Comparison of ENCODE assay signal across 24 cellular contexts in the genomic region with DNA sequence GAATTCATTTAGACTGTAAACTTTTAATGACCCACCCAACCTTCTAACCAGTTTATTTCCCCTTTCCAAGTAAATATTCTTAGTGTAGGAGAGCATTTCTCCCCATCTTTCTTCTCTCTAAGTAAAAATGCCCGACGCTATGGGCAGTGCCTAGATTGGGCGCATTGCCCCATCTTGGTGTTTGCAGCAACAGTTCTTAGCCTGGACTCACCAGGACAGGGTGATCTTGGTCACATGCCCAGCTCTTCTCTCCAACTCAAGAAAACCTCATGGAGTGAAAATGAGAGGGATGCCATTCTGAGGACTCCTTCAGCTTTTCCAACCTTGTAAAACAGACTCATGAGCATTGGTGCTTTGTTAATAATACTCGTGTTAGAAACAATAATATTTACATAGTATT.
DNase-seq lines count a peak whose midpoint lies in the region; ATAC-seq, FAIRE-seq and TF ChIP-seq lines count a peak whose summit lies in the region.
"Had no signal": no experiment of that assay in that cellular context is flagged by ENCODE, and none has a peak within 500 bp of the region (broad histone marks: within the 10 kb centered on the region; RNA-seq: fewer than 3 reads in every experiment).

No MANE protein-coding gene starts in this region.

- no peaks in the 10 kb centered on the region for H3K9me3 ChIP-seq in HepG2 (ENCODE audit: low read length)
- H3K9me3 ChIP-seq in right lobe of liver: no peaks in the 10 kb centered on the region
- H3K9me3 ChIP-seq in psoas muscle: no peaks in the 10 kb centered on the region
- H3K9me3 ChIP-seq: A549, BLaER1 had no signal

- H3K27me3 ChIP-seq in HepG2 (ENCODE audit: control insufficient read depth in 1 of 2, insufficient read depth in 2 of 2, low read length in 2 of 2): no peaks in the 10 kb centered on the region
- no peaks in the 10 kb centered on the region for H3K27me3 ChIP-seq in right lobe of liver
- H3K27me3 ChIP-seq in psoas muscle (ENCODE audit: insufficient read depth in 3 of 3, low read length in 2 of 3): no peaks in the 10 kb centered on the region
- H3K27me3 ChIP-seq: BLaER1 had no signal

- no peak overlapping the region for H3K27ac ChIP-seq in HepG2 (ENCODE audit: extremely low read length, insufficient read depth, low read length)
- no peak overlapping the region for H3K27ac ChIP-seq in right lobe of liver
- H3K27ac ChIP-seq in psoas muscle: no peak overlapping the region
- H3K27ac ChIP-seq: 22Rv1, A549, BLaER1 had no signal

- in situ Hi-C loops in HepG2 (cut with HindIII; ENCODE audit: extremely low pct_ligation_motif_present, low pct_unique_long_range_greater_than_20kb): no loop called here

- no peak for DNase-seq in HepG2 (ENCODE audit: low spot score)
- no peak for DNase-seq in right lobe of liver
- peak in 1 of 2 donors; percentile 58 for DNase-seq in psoas muscle
- DNase-seq: AML-193; C1 segment of cervical spinal cord; CD4-positive, alpha-beta memory T cell; CD4-positive, CD25-positive, alpha-beta regulatory T cell; CD8-positive, alpha-beta memory T cell; COR-L47; DMS 273 treated with DMSO at 0.1 percent for 48 hours; DMS153; DMS53; DMS79; DND-41; EL; GF-D8 had no signal

- TF ChIP-seq POLR2A in HepG2 (IDR thresholded peaks at IDR 0.05; ENCODE audit: insufficient read depth in 1 of 2, low read depth in 2 of 2, low read length in 2 of 2) (no peak), right lobe of liver (IDR thresholded peaks at IDR 0.05) (no peak)

- no peak for ATAC-seq in HepG2
- no peak for ATAC-seq in right lobe of liver
- ATAC-seq in psoas muscle: peak in 3 of 4 donors; percentile 25 to 69 (median 66)
- ATAC-seq in GM19351 (IDR thresholded peaks at IDR 0.05; ENCODE audit: unreplicated experiment): no peak
- no peak for ATAC-seq in HG03439 (IDR thresholded peaks at IDR 0.05; ENCODE audit: unreplicated experiment)
- ATAC-seq: A549 had no signal

- H3K4me2 ChIP-seq in HepG2 (ENCODE audit: low read depth, low read length): no peak overlapping the region
- H3K4me2 ChIP-seq: A549, BLaER1 had no signal

- POLR2A ChIA-PET in HepG2 (lab: Yijun Ruan, JAX): no interaction called here

- H3K9ac ChIP-seq in HepG2 (ENCODE audit: insufficient read depth, low read depth, low read length): no peak overlapping the region
- H3K9ac ChIP-seq: BLaER1 had no signal

- CTCF ChIA-PET in HepG2 (lab: Yijun Ruan, JAX; ENCODE audit: low intra/inter-chr PET ratio, low total read pairs): no interaction called here

- no peak for TF ChIP-seq RAD21 in HepG2 (CRISPR knock-in tag; IDR thresholded peaks at IDR 0.05)

- H3K4me1 ChIP-seq in HepG2 (ENCODE audit: insufficient read depth, low read length) (no peaks in the 10 kb centered on the region), right lobe of liver (peaks cover 0 to 17% (median 3%) of the 10 kb centered on the region in 4 donors), psoas muscle (peaks cover 32% of the 10 kb centered on the region)
- H3K4me1 ChIP-seq: A549, BLaER1 had no signal

- TF ChIP-seq CTCF in HepG2 (CRISPR knock-in tag; IDR thresholded peaks at IDR 0.05) (no peak), right lobe of liver (IDR thresholded peaks at IDR 0.05) (no peak), psoas muscle (IDR thresholded peaks at IDR 0.05) (no peak)

- H3K4me3 ChIP-seq in HepG2 (replicated peaks in 1 of 3; ENCODE audit: insufficient read depth in 1 of 3, low read depth in 2 of 3, low read length in 3 of 3) (no peak overlapping the region), right lobe of liver (no peak overlapping the region), psoas muscle (no peak overlapping the region)
- H3K4me3 ChIP-seq: A549, BLaER1 had no signal

- no TSS peak for BruUV-seq in HepG2 (replicated peaks; lab: Mats Ljungman, UMichigan)

- WGBS in HepG2 (ENCODE audit: low lambda C conversion rate): 97% methylated on average over 4 of the region's 4 CpGs
- 89% methylated on average over 4 of the region's 4 CpGs for WGBS in right lobe of liver (ENCODE audit: insufficient coverage, low coverage, low lambda C conversion rate, missing lambda C conversion rate)
- 59 to 95% (median 87%) methylated on average over 4 of the region's 4 CpGs for WGBS in psoas muscle, 3 donors

- FAIRE-seq in HepG2 (lab: Jason Lieb, UNC): no peak
- FAIRE-seq: A549, G401.6, GM12891, GM19239 had no signal

- peaks cover 16% of the 10 kb centered on the region for H4K20me1 ChIP-seq in HepG2 (ENCODE audit: insufficient read depth, low read length)
- H4K20me1 ChIP-seq: BLaER1 had no signal

- TF ChIP-seq EP300 in HepG2 (IDR thresholded peaks at IDR 0.05; ENCODE audit: low read depth in 2 of 2, low read length in 2 of 2) (no peak), HepG2 (CRISPR knock-in tag; IDR thresholded peaks at IDR 0.05; ENCODE audit: borderline replicate concordance) (no peak)

- no peak overlapping the region for H2AFZ ChIP-seq in HepG2 (ENCODE audit: low read length)

- H3K79me2 ChIP-seq in HepG2 (ENCODE audit: insufficient read depth, low read length): no peaks in the 10 kb centered on the region

- intact Hi-C loops in HepG2 (cut with micrococcal nuclease; ENCODE audit: unreplicated experiment): no loop called here
- intact Hi-C loops in right lobe of liver (cut with DNase I): no loop called here
- intact Hi-C loops in psoas muscle (cut with DNase I): no loop called here

- H3K36me3 ChIP-seq in HepG2 (replicated peaks in 1 of 2; ENCODE audit: control insufficient read depth in 1 of 2, insufficient read depth in 2 of 2, low read length in 2 of 2) (peaks cover 36 to 90% of the 10 kb centered on the region in 2 experiments), right lobe of liver (peaks cover 0 to 19% (median 0%) of the 10 kb centered on the region in 4 donors), psoas muscle (ENCODE audit: insufficient read depth in 1 of 2, low read depth in 1 of 2) (peaks cover 8 to 35% of the 10 kb centered on the region in 2 donors)

TF ChIP-seq in HepG2, 621 proteins besides CTCF, POLR2A, EP300 and RAD21:
- TF ChIP-seq RBM22 (optimal IDR thresholded peaks at IDR 0.05; ENCODE audit: low read length) (peak; percentile 49), HOXD1 (CRISPR knock-in tag; IDR thresholded peaks at IDR 0.05) (no peak), SMARCE1 (IDR thresholded peaks at IDR 0.05; ENCODE audit: borderline replicate concordance) (no peak)

Comparison
In these comparisons a context has a peak if more than half of its experiments do, and no peak if none do; other contexts are left out.
1. ATAC-seq: peak in psoas muscle (3 of 4); none in HepG2 (single experiment), right lobe of liver (0 of 4), GM19351 (single experiment) and HG03439 (single experiment).